23 cellular contexts compared by ENCODE assay signal in the genomic region with DNA sequence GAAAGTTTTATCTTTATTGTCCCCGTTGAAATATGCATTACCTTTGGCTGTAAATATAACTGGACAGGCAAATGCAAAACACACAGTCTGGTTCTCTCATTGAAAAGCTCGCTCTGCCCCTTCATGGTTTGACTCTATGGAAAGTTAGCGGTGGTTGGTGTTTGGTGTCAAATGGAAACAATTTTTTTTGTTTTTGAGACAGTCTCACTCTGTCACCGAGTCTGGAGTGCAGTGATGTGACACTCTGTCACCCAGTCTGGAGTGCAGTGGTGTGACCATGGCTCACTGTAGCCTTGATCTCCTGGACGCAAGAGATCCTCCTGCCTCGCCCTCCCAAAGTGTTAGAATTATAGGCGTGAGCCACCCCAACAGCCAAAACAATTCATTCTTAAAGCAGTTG.
DNase-seq lines count a peak whose midpoint lies in the region; ATAC-seq and FAIRE-seq lines count a peak whose summit lies in the region.
"Had no signal": no experiment of that assay in that cellular context is flagged by ENCODE, and none has a peak within 500 bp of the region (broad histone marks: within the 10 kb centered on the region; RNA-seq: fewer than 3 reads in every experiment).

No MANE protein-coding gene starts in this region.

- ATAC-seq in HG02870 (IDR thresholded peaks at IDR 0.05; ENCODE audit: unreplicated experiment), result peak; percentile 56
- no peak for ATAC-seq in HG02852 (IDR thresholded peaks at IDR 0.05; ENCODE audit: unreplicated experiment)

- no peaks in the 10 kb centered on the region for H3K9me3 ChIP-seq in small intestine (ENCODE audit: control insufficient read depth, low read depth)

- H3K27me3 ChIP-seq in small intestine (ENCODE audit: control insufficient read depth in 2 of 2, insufficient read depth in 2 of 2, low read length in 2 of 2), result no peaks in the 10 kb centered on the region

- intact Hi-C loops in activated T-helper 2 cell treated with anti-CD3 and anti-CD28 coated beads, Interferon-gamma antibody, Interleukin-2, Interleukin-4, amounts not matched to agents 10 μg/mL and 5 μg/mL and 100 μg/mL, durations not matched to agents 14 hours and 24 hours and 36 hours (cut with micrococcal nuclease), result no loop called here

- H3K27me3 Mint-ChIP-seq in activated T-cell treated with anti-CD3 and anti-CD28 coated beads, Interleukin-2, amount 50 U/mL, for 24 hours, result no peaks in the 10 kb centered on the region
- H3K27me3 Mint-ChIP-seq in activated T-helper 2 cell treated with anti-CD3 and anti-CD28 coated beads, Interferon-gamma antibody, Interleukin-2, Interleukin-4, amounts not matched to agents 10 μg/mL and 5 μg/mL and 100 μg/mL, durations not matched to agents 14 hours and 24 hours and 36 hours (ENCODE audit: low read depth), result no peaks in the 10 kb centered on the region
- H3K27me3 Mint-ChIP-seq in stimulated activated naive CD8-positive, alpha-beta T cell treated with anti-CD3 and anti-CD28 coated beads, Interleukin-15, Interleukin-2, amounts not matched to agents 100 ng/mL and 50 ng/mL, for 24 hours, result no peaks in the 10 kb centered on the region
- H3K27me3 Mint-ChIP-seq: CD8-positive, alpha-beta memory T cell had no signal

- H3K4me1 ChIP-seq in small intestine (ENCODE audit: control insufficient read depth in 2 of 2, insufficient read depth in 1 of 2, low read depth in 1 of 2, low read length in 1 of 2), result peaks cover 0 to 4% of the 10 kb centered on the region in 2 donors

- H3K4me1 Mint-ChIP-seq in activated T-cell treated with anti-CD3 and anti-CD28 coated beads, Interleukin-2, amount 50 U/mL, for 24 hours (ENCODE audit: low read depth), result peaks cover 22% of the 10 kb centered on the region
- peaks cover 17% of the 10 kb centered on the region for H3K4me1 Mint-ChIP-seq in activated T-helper 2 cell treated with anti-CD3 and anti-CD28 coated beads, Interferon-gamma antibody, Interleukin-2, Interleukin-4, amounts not matched to agents 10 μg/mL and 5 μg/mL and 100 μg/mL, durations not matched to agents 14 hours and 24 hours and 36 hours (ENCODE audit: low read depth)
- H3K4me1 Mint-ChIP-seq in stimulated activated naive CD8-positive, alpha-beta T cell treated with anti-CD3 and anti-CD28 coated beads, Interleukin-15, Interleukin-2, amounts not matched to agents 100 ng/mL and 50 ng/mL, for 24 hours (ENCODE audit: low read depth), result no peaks in the 10 kb centered on the region

- no peak overlapping the region for H3K4me3 Mint-ChIP-seq in activated T-cell treated with anti-CD3 and anti-CD28 coated beads, Interleukin-2, amount 50 U/mL, for 24 hours
- H3K4me3 Mint-ChIP-seq in activated T-helper 2 cell treated with anti-CD3 and anti-CD28 coated beads, Interferon-gamma antibody, Interleukin-2, Interleukin-4, amounts not matched to agents 10 μg/mL and 5 μg/mL and 100 μg/mL, durations not matched to agents 14 hours and 24 hours and 36 hours (ENCODE audit: low read depth), result no peak overlapping the region
- H3K4me3 Mint-ChIP-seq in stimulated activated naive CD8-positive, alpha-beta T cell treated with anti-CD3 and anti-CD28 coated beads, Interleukin-15, Interleukin-2, amounts not matched to agents 100 ng/mL and 50 ng/mL, for 24 hours, result no peak overlapping the region
- H3K4me3 Mint-ChIP-seq: CD8-positive, alpha-beta memory T cell had no signal

- H3K36me3 Mint-ChIP-seq in activated T-cell treated with anti-CD3 and anti-CD28 coated beads, Interleukin-2, amount 50 U/mL, for 24 hours (ENCODE audit: low read depth), result peaks cover 38% of the 10 kb centered on the region
- H3K36me3 Mint-ChIP-seq in activated T-helper 2 cell treated with anti-CD3 and anti-CD28 coated beads, Interferon-gamma antibody, Interleukin-2, Interleukin-4, amounts not matched to agents 10 μg/mL and 5 μg/mL and 100 μg/mL, durations not matched to agents 14 hours and 24 hours and 36 hours (ENCODE audit: low read depth), result peaks cover 16% of the 10 kb centered on the region
- H3K36me3 Mint-ChIP-seq in stimulated activated naive CD8-positive, alpha-beta T cell treated with anti-CD3 and anti-CD28 coated beads, Interleukin-15, Interleukin-2, amounts not matched to agents 100 ng/mL and 50 ng/mL, for 24 hours (ENCODE audit: low read depth), result peaks cover 16% of the 10 kb centered on the region

- FAIRE-seq in small intestine (lab: Jason Lieb, UNC), result no peak
- FAIRE-seq: GM12891 had no signal

- H3K27ac Mint-ChIP-seq in activated T-cell treated with anti-CD3 and anti-CD28 coated beads, Interleukin-2, amount 50 U/mL, for 24 hours, result peak overlapping the region; percentile 23
- peak overlapping the region; percentile 45 for H3K27ac Mint-ChIP-seq in activated T-helper 2 cell treated with anti-CD3 and anti-CD28 coated beads, Interferon-gamma antibody, Interleukin-2, Interleukin-4, amounts not matched to agents 10 μg/mL and 5 μg/mL and 100 μg/mL, durations not matched to agents 14 hours and 24 hours and 36 hours
- peak overlapping the region; percentile 47 for H3K27ac Mint-ChIP-seq in stimulated activated naive CD8-positive, alpha-beta T cell treated with anti-CD3 and anti-CD28 coated beads, Interleukin-15, Interleukin-2, amounts not matched to agents 100 ng/mL and 50 ng/mL, for 24 hours

- H3K27ac ChIP-seq in small intestine (ENCODE audit: low read depth in 1 of 2, low read length in 1 of 2), result no peak overlapping the region
- H3K27ac ChIP-seq: C4-2B, GM23248 had no signal

- no peak for DNase-seq in activated T-cell treated with anti-CD3 and anti-CD28 coated beads, Interleukin-2, amount 50 U/mL, for 24 hours
- no peak for DNase-seq in activated T-cell treated with anti-CD3 and anti-CD28 coated beads, Interleukin-2, amount 50 U/mL, for 1 hour
- DNase-seq in activated T-helper 2 cell treated with anti-CD3 and anti-CD28 coated beads, Interferon-gamma antibody, Interleukin-2, Interleukin-4, amounts not matched to agents 10 μg/mL and 5 μg/mL and 100 μg/mL, durations not matched to agents 14 hours and 24 hours and 36 hours (ENCODE audit: low spot score), result no peak
- DNase-seq in small intestine, result no peak
- DNase-seq: AML-193; Calu3; CD8-positive, alpha-beta memory T cell; DMS153; GM23248; HCEC 1CT; KBM-7; MM.1S; NCI-H1048; NCI-H1417 treated with DMSO at 0.1 percent for 48 hours; NCI-H187; NCI-H446; NCI-H526 treated with DMSO at 0.1 percent for 48 hours; Right ventricle myocardium superior had no signal

- WGBS in small intestine, 3 donors, result 84 to 89% (median 89%) methylated on average over 7 of the region's 7 CpGs

- H3K4me3 ChIP-seq in small intestine (ENCODE audit: low read depth in 1 of 2, low read length in 2 of 2), result no peak overlapping the region
- H3K4me3 ChIP-seq: GM23248 had no signal

- no peaks in the 10 kb centered on the region for H3K9me3 Mint-ChIP-seq in activated T-cell treated with anti-CD3 and anti-CD28 coated beads, Interleukin-2, amount 50 U/mL, for 24 hours
- no peaks in the 10 kb centered on the region for H3K9me3 Mint-ChIP-seq in activated T-helper 2 cell treated with anti-CD3 and anti-CD28 coated beads, Interferon-gamma antibody, Interleukin-2, Interleukin-4, amounts not matched to agents 10 μg/mL and 5 μg/mL and 100 μg/mL, durations not matched to agents 14 hours and 24 hours and 36 hours
- H3K9me3 Mint-ChIP-seq in stimulated activated naive CD8-positive, alpha-beta T cell treated with anti-CD3 and anti-CD28 coated beads, Interleukin-15, Interleukin-2, amounts not matched to agents 100 ng/mL and 50 ng/mL, for 24 hours, result no peaks in the 10 kb centered on the region
- H3K9me3 Mint-ChIP-seq: CD8-positive, alpha-beta memory T cell had no signal

- H3K36me3 ChIP-seq in small intestine (ENCODE audit: control insufficient read depth in 2 of 2, insufficient read depth in 2 of 2, low read length in 2 of 2), result no peaks in the 10 kb centered on the region
